ENCODE assay signal across 31 cellular contexts in genomic region chr2:38529208-38529607, GRCh38.
"Had no signal": no experiment of that assay in that cellular context is flagged by ENCODE, and none has a peak within 500 bp of the region (broad histone marks: within the 10 kb centered on the region; RNA-seq: fewer than 3 reads in every experiment).

No MANE protein-coding gene starts in this region.

- H3K36me3 ChIP-seq: ascending aorta, MG63, Peyer's patch had no signal

- H3K4me3 ChIP-seq: body of pancreas, Peyer's patch had no signal

- DNase-seq: activated CD4-positive, alpha-beta T cell treated with anti-CD3 and anti-CD28 coated beads, Interleukin-2, amount 10 ng/mL, durations not matched to agents 24 days and 14 days; activated CD4-positive, alpha-beta T cell treated with anti-CD3 and anti-CD28 coated beads, Interleukin-2, amount 50 U/mL, for 4 hours; activated CD8-positive, alpha-beta T cell treated with anti-CD3 and anti-CD28 coated beads for 36 hours; activated gamma-delta T cell; activated naive CD4-positive, alpha-beta T cell treated with Interleukin-2 at 50 U/mL for 16 hours; activated naive CD8-positive, alpha-beta T cell treated with anti-CD3 and anti-CD28 coated beads, Interleukin-2, amount 10 ng/mL, durations not matched to agents 7 days and 5 days; activated T-cell treated with anti-CD3 and anti-CD28 coated beads, Interleukin-2, amount 50 U/mL, for 1 hour; activated T-cell treated with anti-CD3 and anti-CD28 coated beads, Interleukin-2, amount 50 U/mL, for 72 hours; amygdala; body of pancreas; caudate nucleus; cerebellar nuclear complex; Kasumi-1; MG63; NCI-H1048; NCI-H1105 treated with DMSO at 0.1 percent for 48 hours; NCI-H1436; NCI-H1694; NCI-H1930; NCI-H2081 treated with DMSO at 0.1 percent for 48 hours; NCI-H226; NCI-H446 treated with DMSO at 0.1 percent for 48 hours; NCI-H524; NK-92 treated with Interleukin-12 subunit alpha and Interleukin-12 subunit beta, amount 100 ng/mL, for 24 hours; PC-3; Peyer's patch; RPMI8226; SHP77 treated with DMSO at 0.1 percent for 48 hours had no signal

- H3K9me3 ChIP-seq: ascending aorta, body of pancreas, MG63, Peyer's patch had no signal

- H3K27ac ChIP-seq: body of pancreas, Peyer's patch had no signal

- ATAC-seq: activated CD8-positive, alpha-beta T cell treated with anti-CD3 and anti-CD28 coated beads for 36 hours; activated T-cell treated with anti-CD3 and anti-CD28 coated beads, Interleukin-2, amount 50 U/mL, for 72 hours; body of pancreas; PC-3 had no signal

- H3K27me3 ChIP-seq: ascending aorta, body of pancreas, MG63, Peyer's patch had no signal

- FAIRE-seq: bronchial epithelial cell, TTC549 had no signal
